18 cellular contexts compared by ENCODE assay signal in genomic region chr2:189300917-189301316, GRCh38.
DNase-seq lines count a peak whose midpoint lies in the region; ATAC-seq and TF ChIP-seq lines count a peak whose summit lies in the region.
"Had no signal": no experiment of that assay in that cellular context is flagged by ENCODE, and none has a peak within 500 bp of the region (broad histone marks: within the 10 kb centered on the region; RNA-seq: fewer than 3 reads in every experiment).

No MANE protein-coding gene starts in this region.

- CTCF ChIA-PET in mammary epithelial cell (lab: Charles Lee; ENCODE audit: low non-redundant PET) (no interaction called here), MCF 10A (lab: Yijun Ruan, JAX) (interaction anchor here (1.1 to 1.2 kb wide), 2 partner anchors 14 to 111 kb away, joined by 4 read pairs; no protein-coding TSS in a partner anchor), T-cell (lab: Charles Lee) (interaction anchor here in 1 of 2 donors (0.6 kb wide), 1 partner anchor 129 kb away, joined by 3 read pairs; no protein-coding TSS in a partner anchor)

- no peak overlapping the region for H3K4me3 ChIP-seq in mammary epithelial cell (replicated peaks in 1 of 3; ENCODE audit: insufficient read depth in 1 of 3, low read depth in 2 of 3, low read length in 3 of 3)
- H3K4me3 ChIP-seq: right atrium auricular region, uterus had no signal

- ATAC-seq in T-cell (replicated peaks in 1 of 4), result peak; percentile 67 to 80 (median 74)
- ATAC-seq in stimulated activated effector memory CD8-positive, alpha-beta T cell treated with anti-CD3 and anti-CD28 coated beads, Interleukin-12 subunit alpha, Interleukin-12 subunit beta, amount 100 ng/mL, for 72 hours, result peak; percentile 45
- no peak for ATAC-seq in natural killer cell treated with Interleukin-12 subunit alpha and Interleukin-12 subunit beta and Interleukin-15 and Interleukin-18, amount 100 ng/mL, for 72 hours
- ATAC-seq: HepG2 had no signal

- intact Hi-C loops in mammary epithelial cell (cut with micrococcal nuclease), result no loop called here
- intact Hi-C loops in MCF 10A (cut with micrococcal nuclease), result loop anchor here (5.0 kb wide), 1 partner anchor 111 kb away; no protein-coding TSS in a partner anchor
- intact Hi-C loops in activated T-helper 2 cell treated with anti-CD3 and anti-CD28 coated beads, Interferon-gamma antibody, Interleukin-2, Interleukin-4, amounts not matched to agents 10 μg/mL and 5 μg/mL and 100 μg/mL, durations not matched to agents 14 hours and 24 hours and 36 hours (cut with micrococcal nuclease), result no loop called here

- no peaks in the 10 kb centered on the region for H3K79me2 ChIP-seq in mammary epithelial cell (ENCODE audit: insufficient read depth, low read length)

- BruUV-seq in mammary epithelial cell (replicated peaks; lab: Mats Ljungman, UMichigan) (no TSS peak), MCF 10A (replicated peaks; lab: Mats Ljungman, UMichigan) (no TSS peak)

- H3K27ac Mint-ChIP-seq in MCF 10A (ENCODE audit: low read depth, unreplicated experiment) (no peak overlapping the region), T-cell (peak overlapping the region; percentile 89 to 94)
- H3K27ac Mint-ChIP-seq in activated T-helper 2 cell treated with anti-CD3 and anti-CD28 coated beads, Interferon-gamma antibody, Interleukin-2, Interleukin-4, amounts not matched to agents 10 μg/mL and 5 μg/mL and 100 μg/mL, durations not matched to agents 14 hours and 24 hours and 36 hours, result peak overlapping the region; percentile 87
- peak overlapping the region; percentile 60 for H3K27ac Mint-ChIP-seq in stimulated activated effector memory CD8-positive, alpha-beta T cell treated with anti-CD3 and anti-CD28 coated beads, Interleukin-12 subunit alpha, Interleukin-12 subunit beta, amount 100 ng/mL, for 72 hours
- no peak overlapping the region for H3K27ac Mint-ChIP-seq in natural killer cell treated with Interleukin-12 subunit alpha and Interleukin-12 subunit beta and Interleukin-15 and Interleukin-18, amount 100 ng/mL, for 72 hours
- H3K27ac Mint-ChIP-seq: immature natural killer cell had no signal

- DNase-seq in mammary epithelial cell, result no peak
- DNase-seq in MCF 10A (ENCODE audit: unreplicated experiment), result no peak
- DNase-seq in T-cell, result peak in 29 of 34 experiments; percentile 8 to 55 (median 30)
- peak; percentile 22 for DNase-seq in activated T-helper 2 cell treated with anti-CD3 and anti-CD28 coated beads, Interferon-gamma antibody, Interleukin-2, Interleukin-4, amounts not matched to agents 10 μg/mL and 5 μg/mL and 100 μg/mL, durations not matched to agents 14 hours and 24 hours and 36 hours (ENCODE audit: low spot score)
- no peak for DNase-seq in stimulated activated effector memory CD8-positive, alpha-beta T cell treated with anti-CD3 and anti-CD28 coated beads, Interleukin-12 subunit alpha, Interleukin-12 subunit beta, amount 100 ng/mL, for 72 hours (ENCODE audit: low spot score in 2 of 2)
- DNase-seq in DMS 273 treated with DMSO at 0.1 percent for 48 hours (lab: John Stamatoyannopoulos, UW), result no peak
- DNase-seq in natural killer cell treated with Interleukin-12 subunit alpha and Interleukin-12 subunit beta and Interleukin-15 and Interleukin-18, amount 100 ng/mL, for 72 hours (ENCODE audit: low spot score), result no peak
- no peak for DNase-seq in glomerular visceral epithelial cell (ENCODE audit: extremely low spot score)
- DNase-seq: amygdala, Caco-2, cerebellar nuclear complex, H7, NCI-H187, occipital lobe, uterus had no signal

- H3K4me1 Mint-ChIP-seq in MCF 10A (ENCODE audit: insufficient read depth, unreplicated experiment), result peaks cover 20% of the 10 kb centered on the region
- H3K4me1 Mint-ChIP-seq in T-cell, result peaks cover 89 to 99% (median 90%) of the 10 kb centered on the region in 3 donors
- H3K4me1 Mint-ChIP-seq in activated T-helper 2 cell treated with anti-CD3 and anti-CD28 coated beads, Interferon-gamma antibody, Interleukin-2, Interleukin-4, amounts not matched to agents 10 μg/mL and 5 μg/mL and 100 μg/mL, durations not matched to agents 14 hours and 24 hours and 36 hours (ENCODE audit: low read depth), result peaks cover 56% of the 10 kb centered on the region
- H3K4me1 Mint-ChIP-seq in stimulated activated effector memory CD8-positive, alpha-beta T cell treated with anti-CD3 and anti-CD28 coated beads, Interleukin-12 subunit alpha, Interleukin-12 subunit beta, amount 100 ng/mL, for 72 hours, result peaks cover 37% of the 10 kb centered on the region
- H3K4me1 Mint-ChIP-seq in natural killer cell treated with Interleukin-12 subunit alpha and Interleukin-12 subunit beta and Interleukin-15 and Interleukin-18, amount 100 ng/mL, for 72 hours (ENCODE audit: low read depth in 2 of 2), result peaks cover 4 to 5% of the 10 kb centered on the region in 2 donors

- dilution Hi-C loops in mammary epithelial cell (cut with HindIII; ENCODE audit: low sequenced_read_pairs), result no loop called here

- no peak overlapping the region for H3K4me2 ChIP-seq in mammary epithelial cell (ENCODE audit: insufficient read depth, low read depth, low read length)

- peak overlapping the region; percentile 22 for H2AFZ ChIP-seq in mammary epithelial cell (ENCODE audit: low read depth, low read length)

- in situ Hi-C loops in mammary epithelial cell (cut with MboI; ENCODE audit: low sequenced_read_pairs in 2 of 2), result no loop called here

- H3K27me3 Mint-ChIP-seq in MCF 10A (ENCODE audit: insufficient read depth, unreplicated experiment), result no peaks in the 10 kb centered on the region
- H3K27me3 Mint-ChIP-seq in T-cell, result no peaks in the 10 kb centered on the region
- no peaks in the 10 kb centered on the region for H3K27me3 Mint-ChIP-seq in activated T-helper 2 cell treated with anti-CD3 and anti-CD28 coated beads, Interferon-gamma antibody, Interleukin-2, Interleukin-4, amounts not matched to agents 10 μg/mL and 5 μg/mL and 100 μg/mL, durations not matched to agents 14 hours and 24 hours and 36 hours (ENCODE audit: low read depth)
- no peaks in the 10 kb centered on the region for H3K27me3 Mint-ChIP-seq in natural killer cell treated with Interleukin-12 subunit alpha and Interleukin-12 subunit beta and Interleukin-15 and Interleukin-18, amount 100 ng/mL, for 72 hours

- H4K20me1 ChIP-seq in mammary epithelial cell (ENCODE audit: insufficient read depth, low read length), result no peaks in the 10 kb centered on the region

- H3K4me3 Mint-ChIP-seq in MCF 10A (ENCODE audit: unreplicated experiment) (no peak overlapping the region), T-cell (peak overlapping the region in 2 of 3 donors; percentile 4 to 63)
- H3K4me3 Mint-ChIP-seq in activated T-helper 2 cell treated with anti-CD3 and anti-CD28 coated beads, Interferon-gamma antibody, Interleukin-2, Interleukin-4, amounts not matched to agents 10 μg/mL and 5 μg/mL and 100 μg/mL, durations not matched to agents 14 hours and 24 hours and 36 hours (ENCODE audit: low read depth), result no peak overlapping the region
- no peak overlapping the region for H3K4me3 Mint-ChIP-seq in stimulated activated effector memory CD8-positive, alpha-beta T cell treated with anti-CD3 and anti-CD28 coated beads, Interleukin-12 subunit alpha, Interleukin-12 subunit beta, amount 100 ng/mL, for 72 hours
- no peak overlapping the region for H3K4me3 Mint-ChIP-seq in natural killer cell treated with Interleukin-12 subunit alpha and Interleukin-12 subunit beta and Interleukin-15 and Interleukin-18, amount 100 ng/mL, for 72 hours

- H3K27me3 ChIP-seq in mammary epithelial cell (ENCODE audit: insufficient read depth, low read length), result no peaks in the 10 kb centered on the region
- H3K27me3 ChIP-seq: right atrium auricular region, uterus had no signal

- H3K9me3 Mint-ChIP-seq in MCF 10A (ENCODE audit: unreplicated experiment), result no peaks in the 10 kb centered on the region
- H3K9me3 Mint-ChIP-seq in T-cell, result peaks cover 0 to 4% (median 1%) of the 10 kb centered on the region in 3 donors
- peaks cover 8% of the 10 kb centered on the region for H3K9me3 Mint-ChIP-seq in activated T-helper 2 cell treated with anti-CD3 and anti-CD28 coated beads, Interferon-gamma antibody, Interleukin-2, Interleukin-4, amounts not matched to agents 10 μg/mL and 5 μg/mL and 100 μg/mL, durations not matched to agents 14 hours and 24 hours and 36 hours
- no peaks in the 10 kb centered on the region for H3K9me3 Mint-ChIP-seq in stimulated activated effector memory CD8-positive, alpha-beta T cell treated with anti-CD3 and anti-CD28 coated beads, Interleukin-12 subunit alpha, Interleukin-12 subunit beta, amount 100 ng/mL, for 72 hours
- H3K9me3 Mint-ChIP-seq in natural killer cell treated with Interleukin-12 subunit alpha and Interleukin-12 subunit beta and Interleukin-15 and Interleukin-18, amount 100 ng/mL, for 72 hours, result no peaks in the 10 kb centered on the region

- POLR2A ChIA-PET in MCF 10A (lab: Yijun Ruan, JAX) (interaction anchor here (1.3 kb wide), 1 partner anchor 65 kb away, joined by 3 read pairs; no protein-coding TSS in a partner anchor), T-cell (lab: Charles Lee) (interaction anchor here in 1 of 2 donors (0.6 kb wide), 1 partner anchor 8 kb away, joined by 3 read pairs; no protein-coding TSS in a partner anchor)

- H3K4me1 ChIP-seq in mammary epithelial cell (ENCODE audit: insufficient read depth, low read length), result peaks cover 29% of the 10 kb centered on the region
- H3K4me1 ChIP-seq: right atrium auricular region, uterus had no signal

- H3K36me3 ChIP-seq in mammary epithelial cell (ENCODE audit: insufficient read depth, low read length), result no peaks in the 10 kb centered on the region
- H3K36me3 ChIP-seq: right atrium auricular region, uterus had no signal

- no peak overlapping the region for H3K27ac ChIP-seq in mammary epithelial cell (ENCODE audit: insufficient read depth, low read depth, low read length)
- H3K27ac ChIP-seq: right atrium auricular region, uterus had no signal

- peaks cover 5% of the 10 kb centered on the region for H3K36me3 Mint-ChIP-seq in MCF 10A (ENCODE audit: insufficient read depth, unreplicated experiment)
- peaks cover 3% of the 10 kb centered on the region for H3K36me3 Mint-ChIP-seq in T-cell
- H3K36me3 Mint-ChIP-seq in activated T-helper 2 cell treated with anti-CD3 and anti-CD28 coated beads, Interferon-gamma antibody, Interleukin-2, Interleukin-4, amounts not matched to agents 10 μg/mL and 5 μg/mL and 100 μg/mL, durations not matched to agents 14 hours and 24 hours and 36 hours (ENCODE audit: low read depth), result peaks cover 6% of the 10 kb centered on the region
- no peaks in the 10 kb centered on the region for H3K36me3 Mint-ChIP-seq in stimulated activated effector memory CD8-positive, alpha-beta T cell treated with anti-CD3 and anti-CD28 coated beads, Interleukin-12 subunit alpha, Interleukin-12 subunit beta, amount 100 ng/mL, for 72 hours
- no peaks in the 10 kb centered on the region for H3K36me3 Mint-ChIP-seq in natural killer cell treated with Interleukin-12 subunit alpha and Interleukin-12 subunit beta and Interleukin-15 and Interleukin-18, amount 100 ng/mL, for 72 hours
- H3K36me3 Mint-ChIP-seq: immature natural killer cell had no signal

- no peaks in the 10 kb centered on the region for H3K9me3 ChIP-seq in mammary epithelial cell (replicated peaks; ENCODE audit: insufficient read depth, low read length)
- H3K9me3 ChIP-seq: Caco-2, right atrium auricular region, uterus had no signal

- no peak overlapping the region for H3K9ac ChIP-seq in mammary epithelial cell (ENCODE audit: insufficient read depth, low read length)

- TF ChIP-seq CTCF in mammary epithelial cell (conservative IDR thresholded peaks at IDR 0.05 in 1 of 2, IDR thresholded peaks at IDR 0.05 in 1 of 2; ENCODE audit: extremely low read depth in 1 of 2, insufficient read depth in 1 of 2, low read depth in 1 of 2, low read length in 2 of 2), result no peak
- TF ChIP-seq CTCF in MCF 10A (IDR thresholded peaks at IDR 0.05; ENCODE audit: unreplicated experiment), result no peak

Comparison
In these comparisons a context has a peak if more than half of its experiments do, and no peak if none do; other contexts are left out.
1. DNase-seq: peak in T-cell (29 of 34) and activated T-helper 2 cell treated with anti-CD3 and anti-CD28 coated beads, Interferon-gamma antibody, Interleukin-2, Interleukin-4, amounts not matched to agents 10 μg/mL and 5 μg/mL and 100 μg/mL, durations not matched to agents 14 hours and 24 hours and 36 hours (single experiment); none in mammary epithelial cell (single experiment), MCF 10A (single experiment), stimulated activated effector memory CD8-positive, alpha-beta T cell treated with anti-CD3 and anti-CD28 coated beads, Interleukin-12 subunit alpha, Interleukin-12 subunit beta, amount 100 ng/mL, for 72 hours (0 of 2), DMS 273 treated with DMSO at 0.1 percent for 48 hours (single experiment), natural killer cell treated with Interleukin-12 subunit alpha and Interleukin-12 subunit beta and Interleukin-15 and Interleukin-18, amount 100 ng/mL, for 72 hours (single experiment) and glomerular visceral epithelial cell (single experiment).
2. H3K27ac Mint-ChIP-seq: peak in T-cell (2 of 2), activated T-helper 2 cell treated with anti-CD3 and anti-CD28 coated beads, Interferon-gamma antibody, Interleukin-2, Interleukin-4, amounts not matched to agents 10 μg/mL and 5 μg/mL and 100 μg/mL, durations not matched to agents 14 hours and 24 hours and 36 hours (single experiment) and stimulated activated effector memory CD8-positive, alpha-beta T cell treated with anti-CD3 and anti-CD28 coated beads, Interleukin-12 subunit alpha, Interleukin-12 subunit beta, amount 100 ng/mL, for 72 hours (single experiment); none in MCF 10A (single experiment) and natural killer cell treated with Interleukin-12 subunit alpha and Interleukin-12 subunit beta and Interleukin-15 and Interleukin-18, amount 100 ng/mL, for 72 hours (0 of 2).
3. H3K4me3 Mint-ChIP-seq: peak in T-cell (2 of 3); none in MCF 10A (single experiment), activated T-helper 2 cell treated with anti-CD3 and anti-CD28 coated beads, Interferon-gamma antibody, Interleukin-2, Interleukin-4, amounts not matched to agents 10 μg/mL and 5 μg/mL and 100 μg/mL, durations not matched to agents 14 hours and 24 hours and 36 hours (single experiment), stimulated activated effector memory CD8-positive, alpha-beta T cell treated with anti-CD3 and anti-CD28 coated beads, Interleukin-12 subunit alpha, Interleukin-12 subunit beta, amount 100 ng/mL, for 72 hours (single experiment) and natural killer cell treated with Interleukin-12 subunit alpha and Interleukin-12 subunit beta and Interleukin-15 and Interleukin-18, amount 100 ng/mL, for 72 hours (single experiment).
4. ATAC-seq: peak in T-cell (4 of 4) and stimulated activated effector memory CD8-positive, alpha-beta T cell treated with anti-CD3 and anti-CD28 coated beads, Interleukin-12 subunit alpha, Interleukin-12 subunit beta, amount 100 ng/mL, for 72 hours (single experiment); none in natural killer cell treated with Interleukin-12 subunit alpha and Interleukin-12 subunit beta and Interleukin-15 and Interleukin-18, amount 100 ng/mL, for 72 hours (0 of 2).